19 cellular contexts compared by ENCODE assay signal in genomic region chr7:47310020-47310419, GRCh38.
"Had no signal": no experiment of that assay in that cellular context is flagged by ENCODE, and none has a peak within 500 bp of the region (broad histone marks: within the 10 kb centered on the region; RNA-seq: fewer than 3 reads in every experiment).

No MANE protein-coding gene starts in this region.

- H3K27me3 Mint-ChIP-seq: naive B cell; stimulated activated memory B cell treated with anti-CD40 and anti-IgM and Interleukin-4, amounts not matched to agents 10 μg/mL and 1 μg/mL and 100 μg/mL, for 72 hours had no signal

- H3K4me1 ChIP-seq: right lobe of liver had no signal

- ATAC-seq: activated T-helper 17 cell treated with anti-CD3 and anti-CD28 coated beads, Interleukin-2, amount 50 U/mL, for 72 hours; body of pancreas; esophagus mucosa; right lobe of liver; stimulated activated memory B cell treated with anti-CD40 and anti-IgM and Interleukin-4, amounts not matched to agents 10 μg/mL and 1 μg/mL and 100 μg/mL, for 72 hours had no signal

- H3K27me3 ChIP-seq: adrenal gland, body of pancreas, right lobe of liver, spleen had no signal

- H3K36me3 ChIP-seq: WERI-Rb-1 had no signal

- DNase-seq: activated CD4-positive, alpha-beta T cell treated with anti-CD3 and anti-CD28 coated beads for 4 hours; activated CD8-positive, alpha-beta memory T cell treated with anti-CD3 and anti-CD28 coated beads for 24 hours; activated naive CD4-positive, alpha-beta T cell treated with anti-CD3 and anti-CD28 coated beads, Interleukin-2, amount 50 U/mL, for 16 hours; adrenal gland; body of pancreas; cerebellar nuclear complex; dorsolateral prefrontal cortex; foreskin fibroblast; mesendoderm; naive B cell; right lobe of liver; SK-N-SH; spleen; stimulated activated CD4-positive, alpha-beta T cell treated with anti-CD3 and anti-CD28 coated beads, Interleukin-1b, Interleukin-23, amount 100 ng/mL, for 48 hours; T-helper 1 cell; WERI-Rb-1 had no signal

- H3K4me3 ChIP-seq: adrenal gland, body of pancreas, dorsolateral prefrontal cortex, right lobe of liver, spleen had no signal

- H3K27ac Mint-ChIP-seq: activated T-helper 17 cell treated with anti-CD3 and anti-CD28 coated beads, Interleukin-2, amount 50 U/mL, for 72 hours; naive B cell; stimulated activated memory B cell treated with anti-CD40 and anti-IgM and Interleukin-4, amounts not matched to agents 10 μg/mL and 1 μg/mL and 100 μg/mL, for 72 hours had no signal

- H3K27ac ChIP-seq: adrenal gland, body of pancreas, right lobe of liver, spleen, WERI-Rb-1 had no signal

- H3K9me3 ChIP-seq: adrenal gland, body of pancreas, right lobe of liver, SK-N-SH had no signal

- H3K4me1 Mint-ChIP-seq: activated T-helper 17 cell treated with anti-CD3 and anti-CD28 coated beads, Interleukin-2, amount 50 U/mL, for 72 hours; naive B cell; stimulated activated memory B cell treated with anti-CD40 and anti-IgM and Interleukin-4, amounts not matched to agents 10 μg/mL and 1 μg/mL and 100 μg/mL, for 72 hours had no signal

- H3K4me3 Mint-ChIP-seq: activated T-helper 17 cell treated with anti-CD3 and anti-CD28 coated beads, Interleukin-2, amount 50 U/mL, for 72 hours; stimulated activated memory B cell treated with anti-CD40 and anti-IgM and Interleukin-4, amounts not matched to agents 10 μg/mL and 1 μg/mL and 100 μg/mL, for 72 hours had no signal
